Comparison of ENCODE assay signal across 15 cellular contexts in the genomic region with DNA sequence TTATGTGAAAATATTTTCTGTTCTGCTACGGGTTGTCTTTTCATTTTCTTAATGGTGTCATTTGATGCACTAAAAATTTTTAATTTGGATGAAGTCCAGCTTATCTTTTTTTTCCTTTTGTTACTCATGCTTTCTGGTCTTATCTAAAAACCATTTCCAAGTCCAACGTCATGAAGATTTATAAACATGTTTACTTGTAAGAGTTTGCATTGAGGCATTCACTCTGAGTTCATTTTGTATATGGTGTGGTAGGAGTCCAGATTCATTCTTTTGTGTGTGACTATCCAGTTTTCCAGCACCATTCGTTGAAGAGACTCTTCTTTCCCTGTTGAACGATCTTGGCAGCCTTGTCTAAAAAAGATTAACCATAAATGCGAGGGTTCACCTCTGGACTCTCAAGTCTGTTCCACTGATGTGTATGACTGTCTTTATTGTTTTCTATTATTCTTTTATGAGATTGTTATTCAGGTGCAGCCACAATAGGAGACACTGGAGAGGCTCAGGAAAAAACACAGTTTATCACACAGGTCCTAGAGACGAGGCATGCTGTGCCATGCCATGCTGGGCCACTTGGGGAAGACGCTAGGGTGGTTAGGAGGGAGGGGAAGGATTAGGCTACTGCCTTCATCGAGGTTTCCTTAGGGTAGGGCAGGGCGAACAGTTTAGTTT. TPM values are rescaled to one million over a fixed set of nuclear protein-coding genes. Genes with fewer than 3 reads are reported as not detected.
DNase-seq lines count a peak whose midpoint lies in the region; ATAC-seq, FAIRE-seq and TF ChIP-seq lines count a peak whose summit lies in the region.
"Had no signal": no experiment of that assay in that cellular context is flagged by ENCODE, and none has a peak within 500 bp of the region (broad histone marks: within the 10 kb centered on the region; RNA-seq: fewer than 3 reads in every experiment).

No MANE protein-coding gene starts in this region.

- intact Hi-C loops in CD4-positive, alpha-beta T cell (cut with DNase I, micrococcal nuclease): loop anchor here (5.0 to 10.0 kb wide), 4 partner anchors 34 to 766 kb away; partner anchors contain the start of gene NAA16 (in 2 of the 2)
- intact Hi-C loops in natural killer cell (cut with micrococcal nuclease) (no loop called here), posterior cingulate gyrus (cut with DNase I) (no loop called here)

- H3K27ac Mint-ChIP-seq in CD4-positive, alpha-beta T cell: peak overlapping the region; percentile 82
- H3K27ac Mint-ChIP-seq in T-cell: peak overlapping the region; percentile 73 to 90
- H3K27ac Mint-ChIP-seq in natural killer cell: peak overlapping the region; percentile 67 to 71

- no peaks in the 10 kb centered on the region for H3K9me3 ChIP-seq in CD4-positive, alpha-beta T cell (ENCODE audit: control insufficient read depth, low read length)
- H3K9me3 ChIP-seq: sigmoid colon had no signal

- TF ChIP-seq POLR2A in GM12892 (IDR thresholded peaks at IDR 0.05; ENCODE audit: low read depth, low read length): no peak

- no peaks in the 10 kb centered on the region for H3K4me1 ChIP-seq in foreskin keratinocyte
- H3K4me1 ChIP-seq: sigmoid colon had no signal

- peaks cover 56% of the 10 kb centered on the region for H3K4me1 Mint-ChIP-seq in CD4-positive, alpha-beta T cell (ENCODE audit: low read depth)
- H3K4me1 Mint-ChIP-seq in T-cell: peaks cover 52 to 56% (median 54%) of the 10 kb centered on the region in 3 donors
- peaks cover 32 to 41% of the 10 kb centered on the region in 2 donors for H3K4me1 Mint-ChIP-seq in natural killer cell

- no peaks in the 10 kb centered on the region for H3K9me3 Mint-ChIP-seq in CD4-positive, alpha-beta T cell
- H3K9me3 Mint-ChIP-seq in T-cell (peaks cover 0 to 4% (median 0%) of the 10 kb centered on the region in 3 donors), natural killer cell (no peaks in the 10 kb centered on the region)

- no peak for ATAC-seq in CD4-positive, alpha-beta T cell (ENCODE audit: poor library complexity)
- no peak for ATAC-seq in T-cell (replicated peaks in 1 of 4)
- peak; percentile 20 for ATAC-seq in foreskin keratinocyte
- ATAC-seq in natural killer cell: no peak
- ATAC-seq: left lobe of liver, Panc1 had no signal

- H3K27ac ChIP-seq in CD4-positive, alpha-beta T cell (ENCODE audit: low read depth, low read length): peak overlapping the region; percentile 5
- no peak overlapping the region for H3K27ac ChIP-seq in foreskin keratinocyte
- H3K27ac ChIP-seq: sigmoid colon had no signal

- peak overlapping the region; percentile 31 for H3K4me3 Mint-ChIP-seq in CD4-positive, alpha-beta T cell
- H3K4me3 Mint-ChIP-seq in T-cell (peak overlapping the region in 2 of 3 donors; percentile 2 to 26), natural killer cell (peak overlapping the region; percentile 43)

- H3K27me3 Mint-ChIP-seq in CD4-positive, alpha-beta T cell: no peaks in the 10 kb centered on the region
- H3K27me3 Mint-ChIP-seq in T-cell (no peaks in the 10 kb centered on the region), natural killer cell (ENCODE audit: low read depth in 2 of 2) (no peaks in the 10 kb centered on the region)

- no peak for FAIRE-seq in GM12892 (lab: Jason Lieb, UNC)
- FAIRE-seq: GM19239 had no signal

- H3K27me3 ChIP-seq in CD4-positive, alpha-beta T cell (ENCODE audit: control insufficient read depth, insufficient read depth, low read length): no peaks in the 10 kb centered on the region
- no peaks in the 10 kb centered on the region for H3K27me3 ChIP-seq in foreskin keratinocyte
- H3K27me3 ChIP-seq: sigmoid colon had no signal

- H3K36me3 Mint-ChIP-seq in CD4-positive, alpha-beta T cell (ENCODE audit: low read depth): peaks cover 78% of the 10 kb centered on the region
- H3K36me3 Mint-ChIP-seq in T-cell: peaks cover 58% of the 10 kb centered on the region
- no peaks in the 10 kb centered on the region for H3K36me3 Mint-ChIP-seq in natural killer cell

- no peak for TF ChIP-seq CTCF in CD4-positive, alpha-beta T cell (IDR thresholded peaks at IDR 0.05)
- TF ChIP-seq CTCF in foreskin keratinocyte (conservative IDR thresholded peaks at IDR 0.05) (no peak), natural killer cell (IDR thresholded peaks at IDR 0.05) (no peak)

- DNase-seq in CD4-positive, alpha-beta T cell: no peak
- no peak for DNase-seq in T-cell
- DNase-seq in foreskin keratinocyte: peak in 1 of 2 donors; percentile 1
- no peak for DNase-seq in natural killer cell
- DNase-seq in GM12892 (ENCODE audit: insufficient read length): no peak
- DNase-seq in cerebellum (ENCODE audit: low spot score): no peak
- no peak for DNase-seq in posterior cingulate gyrus
- DNase-seq in NCI-H128 (lab: John Stamatoyannopoulos, UW; ENCODE audit: unreplicated experiment): no peak
- DNase-seq: NCI-H1417; NCI-H524; sigmoid colon; stimulated activated CD4-positive, alpha-beta T cell treated with anti-CD3 and anti-CD28 coated beads, Interleukin-4, amount 100 ng/mL, for 1 hour had no signal

- POLR2A ChIA-PET in CD4-positive, alpha-beta T cell (lab: Charles Lee): no interaction called here
- POLR2A ChIA-PET in T-cell (lab: Charles Lee): no interaction called here

- CTCF ChIA-PET in CD4-positive, alpha-beta T cell (lab: Charles Lee): no interaction called here
- CTCF ChIA-PET in T-cell (lab: Charles Lee): interaction anchor here in 1 of 2 donors (0.9 kb wide), 1 partner anchor 50 kb away, joined by 3 read pairs; no protein-coding TSS in a partner anchor

RNA-seq across cellular contexts. Expression of gene NAA16, which starts 35.0 kb away (rescaled TPM):
- 10 to 100 TPM; 76.9 to 80.5 TPM for total RNA-seq in CD4-positive, alpha-beta T cell
- total RNA-seq in T-cell: 10 to 100 TPM; 45.7 to 93.7 (median 49.6) TPM
- 10.6 and 11.3 TPM in 2 replicates for total RNA-seq in foreskin keratinocyte
- 4.2 and 5.2 TPM in 2 replicates for polyA plus RNA-seq in foreskin keratinocyte
- total RNA-seq in natural killer cell: 10 to 100 TPM; 49.4 to 55.3 (median 53.1) TPM
- 9.2 TPM for polyA plus RNA-seq in GM12892 (2012; ENCODE audit: missing spikeins)
- 46.5 TPM for total RNA-seq in cerebellum

Comparison
In these comparisons a context has a peak if more than half of its experiments do, and no peak if none do; other contexts are left out.
1. intact Hi-C loops: an anchor here in CD4-positive, alpha-beta T cell (5.0 to 10.0 kb wide); none called in natural killer cell and posterior cingulate gyrus.